ENCODE assay signal across 19 cellular contexts in genomic region chr10:49055231-49055850, GRCh38. TPM values are rescaled to one million over a fixed set of nuclear protein-coding genes. Genes with fewer than 3 reads are reported as not detected.
DNase-seq lines count a peak whose midpoint lies in the region; ATAC-seq and TF ChIP-seq lines count a peak whose summit lies in the region.
"Had no signal": no experiment of that assay in that cellular context is flagged by ENCODE, and none has a peak within 500 bp of the region (broad histone marks: within the 10 kb centered on the region; RNA-seq: fewer than 3 reads in every experiment).

No MANE protein-coding gene starts in this region.

- no peaks in the 10 kb centered on the region for H3K36me3 ChIP-seq in right atrium auricular region
- H3K36me3 ChIP-seq in GM23248 (ENCODE audit: low read depth): no peaks in the 10 kb centered on the region
- H3K36me3 ChIP-seq in esophagus muscularis mucosa: peaks cover 0 to 4% (median 0%) of the 10 kb centered on the region in 4 donors
- no peaks in the 10 kb centered on the region for H3K36me3 ChIP-seq in neuronal stem cell (replicated peaks in 1 of 2; ENCODE audit: control insufficient read depth in 2 of 2, insufficient read depth in 2 of 2, low read length in 2 of 2)

- ATAC-seq in Right ventricle myocardium inferior: peak; percentile 29
- ATAC-seq: PC-3 had no signal

- no peak overlapping the region for H2AK5ac ChIP-seq in neuronal stem cell (ENCODE audit: low read depth, low read length)

- H3K4me2 ChIP-seq in GM23248 (ENCODE audit: unreplicated experiment): no peak overlapping the region
- H3K4me2 ChIP-seq in neuronal stem cell (ENCODE audit: insufficient read depth, low read length, poor library complexity, severe bottlenecking): no peak overlapping the region

- H3K27ac ChIP-seq in right atrium auricular region (no peak overlapping the region), GM23248 (no peak overlapping the region), esophagus muscularis mucosa (replicated peaks in 1 of 4) (no peak overlapping the region), neuronal stem cell (replicated peaks; ENCODE audit: low read length) (no peak overlapping the region), caudate nucleus (ENCODE audit: low read depth, low read length) (no peak overlapping the region)
- H3K27ac ChIP-seq: SK-N-MC had no signal

- H3K4me1 ChIP-seq in right atrium auricular region: peaks cover 0 to 53% of the 10 kb centered on the region in 2 donors
- 0 out of 2 replicates have a peak, but pooled peaks cover 8% of the 10 kb centered on the region for H3K4me1 ChIP-seq in GM23248 (ENCODE audit: insufficient read depth)
- H3K4me1 ChIP-seq in esophagus muscularis mucosa: peaks cover 0 to 5% (median 2%) of the 10 kb centered on the region in 4 donors
- peaks cover 2 to 13% of the 10 kb centered on the region in 2 donors for H3K4me1 ChIP-seq in neuronal stem cell (ENCODE audit: control insufficient read depth in 2 of 2, insufficient read depth in 1 of 2, low read depth in 1 of 2, low read length in 2 of 2)

- no peak for DNase-seq in Right ventricle myocardium inferior (ENCODE audit: missing footprints)
- no peak for DNase-seq in right atrium auricular region (ENCODE audit: low spot score)
- DNase-seq in GM23248: peak; percentile 32
- peak; percentile 29 for DNase-seq in esophagus muscularis mucosa (ENCODE audit: extremely low spot score)
- DNase-seq in neuronal stem cell (ENCODE audit: low spot score): no peak
- DNase-seq in amniotic stem cell (lab: John Stamatoyannopoulos, UW): no peak
- no peak for DNase-seq in caudate nucleus (lab: John Stamatoyannopoulos, UW)
- no peak for DNase-seq in NCI-H1694 (lab: John Stamatoyannopoulos, UW)
- DNase-seq: AML-193; COR-L47; DMS153; H7; NCI-H1930; NCI-H2171; NCI-H446 treated with DMSO at 0.1 percent for 48 hours; NK-92 treated with Interleukin-12 subunit alpha and Interleukin-12 subunit beta, amount 100 ng/mL, for 24 hours; PC-3 had no signal

- H4K8ac ChIP-seq in neuronal stem cell (ENCODE audit: low read depth, low read length): no peak overlapping the region

- H2BK12ac ChIP-seq in neuronal stem cell (ENCODE audit: low read length): no peak overlapping the region

- no peak overlapping the region for H3K4ac ChIP-seq in neuronal stem cell (ENCODE audit: low read length)

- H4K91ac ChIP-seq in neuronal stem cell (ENCODE audit: low read depth, low read length, poor library complexity): no peak overlapping the region

- intact Hi-C loops in Right ventricle myocardium inferior (cut with DNase I) (loop anchor here (2.0 kb wide), 1 partner anchor 55 kb away; no protein-coding TSS in a partner anchor), esophagus muscularis mucosa (cut with DNase I) (no loop called here)

- no peaks in the 10 kb centered on the region for H3K9me2 ChIP-seq in GM23248 (ENCODE audit: insufficient read depth)

- H3K4me3 ChIP-seq in right atrium auricular region (no peak overlapping the region), GM23248 (no peak overlapping the region), esophagus muscularis mucosa (no peak overlapping the region), neuronal stem cell (ENCODE audit: low read length in 2 of 2) (no peak overlapping the region)
- H3K4me3 ChIP-seq: SK-N-MC had no signal

- no peaks in the 10 kb centered on the region for H4K20me1 ChIP-seq in GM23248 (ENCODE audit: insufficient read depth)

- H2BK120ac ChIP-seq in neuronal stem cell (ENCODE audit: low read depth, low read length): no peak overlapping the region

- no peaks in the 10 kb centered on the region for H3F3A ChIP-seq in GM23248 (ENCODE audit: insufficient read depth)

- H3K9ac ChIP-seq in GM23248 (no peak overlapping the region), neuronal stem cell (ENCODE audit: low read depth, low read length, poor library complexity) (no peak overlapping the region)

- peak overlapping the region; percentile 4 for H3K14ac ChIP-seq in neuronal stem cell (ENCODE audit: low read length)

- H2BK5ac ChIP-seq in neuronal stem cell (ENCODE audit: low read length): no peak overlapping the region

- H3K79me2 ChIP-seq in GM23248 (ENCODE audit: insufficient read depth): no peaks in the 10 kb centered on the region

- TF ChIP-seq CTCF in right atrium auricular region (IDR thresholded peaks at IDR 0.05) (no peak), esophagus muscularis mucosa (IDR thresholded peaks at IDR 0.05) (no peak)

- H3K23ac ChIP-seq in neuronal stem cell (ENCODE audit: low read depth, low read length, poor library complexity): no peak overlapping the region

- no peaks in the 10 kb centered on the region for H3K27me3 ChIP-seq in right atrium auricular region
- H3K27me3 ChIP-seq in GM23248 (replicated peaks; ENCODE audit: insufficient read depth): no peaks in the 10 kb centered on the region
- H3K27me3 ChIP-seq in esophagus muscularis mucosa: no peaks in the 10 kb centered on the region
- H3K27me3 ChIP-seq in neuronal stem cell (ENCODE audit: control insufficient read depth in 3 of 3, insufficient read depth in 3 of 3, low read depth in 1 of 3, low read length in 3 of 3): no peaks in the 10 kb centered on the region

- H3K79me1 ChIP-seq in neuronal stem cell (ENCODE audit: low read depth, low read length): peaks cover 2% of the 10 kb centered on the region

- H3K18ac ChIP-seq in neuronal stem cell (ENCODE audit: low read length): no peak overlapping the region

- in situ Hi-C loops in GM23248 (cut with MboI): no loop called here

- TF ChIP-seq EP300 in esophagus muscularis mucosa (IDR thresholded peaks at IDR 0.05): no peak

- no peak for TF ChIP-seq POLR2A in esophagus muscularis mucosa (IDR thresholded peaks at IDR 0.05; ENCODE audit: low read depth)

- H3K9me3 ChIP-seq in right atrium auricular region (no peaks in the 10 kb centered on the region), GM23248 (ENCODE audit: low read depth) (no peaks in the 10 kb centered on the region), esophagus muscularis mucosa (no peaks in the 10 kb centered on the region), neuronal stem cell (replicated peaks in 1 of 2; ENCODE audit: control insufficient read depth in 2 of 2, insufficient read depth in 1 of 2, low read depth in 1 of 2, low read length in 2 of 2) (peaks cover 0 to 6% of the 10 kb centered on the region in 2 donors)

- H2BK15ac ChIP-seq in neuronal stem cell (ENCODE audit: low read length): no peak overlapping the region

- WGBS in GM23248 (ENCODE audit: low coverage in 1 of 2, low lambda C conversion rate in 2 of 2, missing lambda C conversion rate in 2 of 2), 2 experiments: 42 to 45% methylated on average over 5 of the region's 5 CpGs
- WGBS in esophagus muscularis mucosa: 66% methylated on average over 5 of the region's 5 CpGs
- WGBS in neuronal stem cell (ENCODE audit: extremely low coverage in 2 of 2, insufficient read length in 2 of 2, insufficient replicate concordance in 1 of 2), 2 donors: no CpG with 5 or more reads among the region's 5 CpGs

- no peak overlapping the region for H2AFZ ChIP-seq in GM23248
- no peak overlapping the region for H2AFZ ChIP-seq in neuronal stem cell (ENCODE audit: low read length)

RNA-seq across cellular contexts. Expression of gene VSTM4, which starts 60.0 kb away (rescaled TPM):
- total RNA-seq in Right ventricle myocardium inferior (21.8 TPM), right atrium auricular region (10 to 100 TPM; 17.6 to 22.7 TPM), esophagus muscularis mucosa (10 to 100 TPM in 3 of 4 donors, 1 to 10 TPM in 1; 10.0 to 21.4 (median 12.6) TPM)
- 8.7 and 9.5 TPM in 2 replicates for total RNA-seq in GM23248 (2014; rRNA removed; shearing (Covaris generic))
- polyA plus RNA-seq in GM23248 (2016; fragmentation: Nextera tagmentation; extraction: Ambion mirVana): 12.3 and 12.4 TPM in 2 replicates
- 1.6 TPM for polyA plus RNA-seq in neuronal stem cell (2013, experiment 1 of 2)
- polyA plus RNA-seq in neuronal stem cell (2013, experiment 2 of 2): 1.6 TPM
- total RNA-seq: PC-3 had no signal
- polyA plus RNA-seq: CD14-positive monocyte had no signal

Comparison
In these comparisons a context has a peak if more than half of its experiments do, and no peak if none do; other contexts are left out.
1. DNase-seq: peak in GM23248 (single experiment) and esophagus muscularis mucosa (single experiment); none in Right ventricle myocardium inferior (single experiment), right atrium auricular region (single experiment), neuronal stem cell (single experiment), amniotic stem cell (single experiment), caudate nucleus (0 of 61) and NCI-H1694 (single experiment).